9 cellular contexts compared by ENCODE assay signal in the genomic region with DNA sequence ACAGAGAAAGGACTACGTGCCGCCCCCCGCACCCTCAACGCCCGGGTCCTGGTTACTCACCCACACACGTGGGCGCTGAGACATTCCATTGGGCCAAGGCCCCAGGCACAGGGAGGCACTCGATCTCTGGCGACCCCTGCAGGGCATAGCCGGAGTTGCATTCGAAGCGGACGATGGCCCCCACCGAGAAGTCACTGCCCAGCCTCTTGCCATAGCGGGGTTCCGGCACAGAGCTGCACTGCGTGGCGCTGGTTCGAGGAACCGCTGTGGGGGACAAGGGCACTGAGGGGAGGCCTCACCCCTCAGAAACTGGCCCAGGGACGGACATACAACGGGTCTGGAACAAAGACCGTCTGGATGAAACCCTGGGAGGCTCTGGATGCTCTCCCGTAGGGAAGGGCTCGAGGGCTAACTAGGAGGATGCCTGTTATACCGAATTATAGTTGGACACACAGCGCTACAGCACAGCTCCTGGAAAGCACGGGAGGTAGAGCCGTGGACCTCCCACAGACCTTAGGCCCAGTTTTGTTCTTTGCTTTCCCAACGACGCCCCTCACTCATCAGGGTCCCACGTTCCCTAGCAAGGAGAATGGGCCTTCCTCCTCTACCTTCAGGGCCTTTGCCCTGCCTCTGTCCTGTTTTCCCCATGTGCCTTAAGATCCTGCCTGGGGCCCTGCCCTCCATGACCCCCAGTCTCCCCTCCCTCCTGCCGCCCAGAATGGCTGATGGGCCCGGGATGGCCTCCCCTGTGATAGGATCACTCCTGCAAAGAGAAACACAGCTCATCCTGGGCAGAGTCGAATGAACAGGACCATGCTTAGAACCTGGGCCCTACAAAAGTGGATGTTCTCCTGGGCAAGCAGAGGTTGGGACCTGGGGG.
A peak's percentile ranks its signal among the peaks of the same experiment; 100 is the strongest.
DNase-seq lines count a peak whose midpoint lies in the region; ATAC-seq and TF ChIP-seq lines count a peak whose summit lies in the region.
"Had no signal": no experiment of that assay in that cellular context is flagged by ENCODE, and none has a peak within 500 bp of the region (broad histone marks: within the 10 kb centered on the region; RNA-seq: fewer than 3 reads in every experiment).

No MANE protein-coding gene starts in this region.

- H3K9ac ChIP-seq in KMS-11, result no peak overlapping the region
- H3K9ac ChIP-seq: parathyroid adenoma had no signal

- H3K36me3 ChIP-seq in cardiac muscle cell (no peaks in the 10 kb centered on the region), KMS-11 (ENCODE audit: insufficient read depth) (no peaks in the 10 kb centered on the region)

- H3K79me2 ChIP-seq in KMS-11 (ENCODE audit: insufficient read depth, low read depth), result no peaks in the 10 kb centered on the region
- H3K79me2 ChIP-seq: parathyroid adenoma had no signal

- peaks cover 49% of the 10 kb centered on the region for H3K27me3 Mint-ChIP-seq in chondrocyte (ENCODE audit: low read depth)

- H3K36me3 Mint-ChIP-seq in chondrocyte (ENCODE audit: low read depth), result no peaks in the 10 kb centered on the region
- H3K36me3 Mint-ChIP-seq in stimulated activated effector memory CD8-positive, alpha-beta T cell treated with anti-CD3 and anti-CD28 coated beads, Interleukin-12 subunit alpha, Interleukin-12 subunit beta, amount 100 ng/mL, for 72 hours, result no peaks in the 10 kb centered on the region

- H3K27ac ChIP-seq in cardiac muscle cell (no peak overlapping the region), KMS-11 (no peak overlapping the region)
- H3K27ac ChIP-seq: parathyroid adenoma had no signal

- no peak overlapping the region for H3K4me3 Mint-ChIP-seq in chondrocyte (ENCODE audit: unreplicated experiment)
- no peak overlapping the region for H3K4me3 Mint-ChIP-seq in stimulated activated effector memory CD8-positive, alpha-beta T cell treated with anti-CD3 and anti-CD28 coated beads, Interleukin-12 subunit alpha, Interleukin-12 subunit beta, amount 100 ng/mL, for 72 hours

- no peaks in the 10 kb centered on the region for H3K27me3 ChIP-seq in cardiac muscle cell
- peaks cover 4% of the 10 kb centered on the region for H3K27me3 ChIP-seq in KMS-11 (ENCODE audit: insufficient read depth, low read depth)

- H4K20me1 ChIP-seq in KMS-11 (ENCODE audit: insufficient read depth), result no peaks in the 10 kb centered on the region

- no peak overlapping the region for H3K4me2 ChIP-seq in KMS-11

- H3K27ac Mint-ChIP-seq in chondrocyte (ENCODE audit: unreplicated experiment), result no peak overlapping the region
- H3K27ac Mint-ChIP-seq in stimulated activated effector memory CD8-positive, alpha-beta T cell treated with anti-CD3 and anti-CD28 coated beads, Interleukin-12 subunit alpha, Interleukin-12 subunit beta, amount 100 ng/mL, for 72 hours, result no peak overlapping the region

- H3K4me3 ChIP-seq in cardiac muscle cell (no peak overlapping the region), KMS-11 (IDR thresholded peaks at IDR 0.05; ENCODE audit: insufficient read depth, low read depth, low read length) (no peak overlapping the region)

- intact Hi-C loops in cardiac septum (cut with DNase I), result no loop called here

- no peaks in the 10 kb centered on the region for H3K9me3 ChIP-seq in cardiac muscle cell (ENCODE audit: low read depth)

- H2AFZ ChIP-seq in KMS-11 (ENCODE audit: low read depth), result no peak overlapping the region
- H2AFZ ChIP-seq: parathyroid adenoma had no signal

- peaks cover 5% of the 10 kb centered on the region for H3K9me3 Mint-ChIP-seq in chondrocyte (ENCODE audit: low read depth)
- no peaks in the 10 kb centered on the region for H3K9me3 Mint-ChIP-seq in stimulated activated effector memory CD8-positive, alpha-beta T cell treated with anti-CD3 and anti-CD28 coated beads, Interleukin-12 subunit alpha, Interleukin-12 subunit beta, amount 100 ng/mL, for 72 hours

- ATAC-seq in stimulated activated effector memory CD8-positive, alpha-beta T cell treated with anti-CD3 and anti-CD28 coated beads, Interleukin-12 subunit alpha, Interleukin-12 subunit beta, amount 100 ng/mL, for 72 hours, result peak; percentile 8

- DNase-seq in cardiac muscle cell (ENCODE audit: low read depth in 1 of 2, low spot score in 1 of 2) (no peak), cardiac septum (ENCODE audit: low spot score) (no peak), chondrocyte (ENCODE audit: low spot score) (no peak), MV-4-11 (lab: John Stamatoyannopoulos, UW) (no peak), dedifferentiated amniotic fluid mesenchymal stem cell (ENCODE audit: extremely low spot score) (no peak), hypothalamus (lab: John Stamatoyannopoulos, UW) (no peak)
- DNase-seq in stimulated activated effector memory CD8-positive, alpha-beta T cell treated with anti-CD3 and anti-CD28 coated beads, Interleukin-12 subunit alpha, Interleukin-12 subunit beta, amount 100 ng/mL, for 72 hours (ENCODE audit: low spot score in 2 of 2), result no peak

- H3K4me1 Mint-ChIP-seq in chondrocyte (ENCODE audit: low read depth), result no peaks in the 10 kb centered on the region
- no peaks in the 10 kb centered on the region for H3K4me1 Mint-ChIP-seq in stimulated activated effector memory CD8-positive, alpha-beta T cell treated with anti-CD3 and anti-CD28 coated beads, Interleukin-12 subunit alpha, Interleukin-12 subunit beta, amount 100 ng/mL, for 72 hours

- no peaks in the 10 kb centered on the region for H3K4me1 ChIP-seq in cardiac muscle cell (ENCODE audit: low read depth)
- H3K4me1 ChIP-seq in KMS-11 (ENCODE audit: low read depth, poor library complexity, severe bottlenecking), result no peaks in the 10 kb centered on the region
- H3K4me1 ChIP-seq: parathyroid adenoma had no signal

- TF ChIP-seq CTCF in cardiac muscle cell (IDR thresholded peaks at IDR 0.05; ENCODE audit: low read depth, low read length) (peak; percentile 22), KMS-11 (conservative IDR thresholded peaks at IDR 0.05; ENCODE audit: low read depth, low read length) (peak; percentile 31; the same call in 1 of the 2 replicates), chondrocyte (IDR thresholded peaks at IDR 0.05) (peak; percentile 48)
